ENCODE assay signal across 14 cellular contexts in genomic region chr2:229880892-229881553, GRCh38. TPM values are rescaled to one million over a fixed set of nuclear protein-coding genes. Genes with fewer than 3 reads are reported as not detected.
A peak's percentile ranks its signal among the peaks of the same experiment; 100 is the strongest.
DNase-seq lines count a peak whose midpoint lies in the region; ATAC-seq lines count a peak whose summit lies in the region.
"Had no signal": no experiment of that assay in that cellular context is flagged by ENCODE, and none has a peak within 500 bp of the region (broad histone marks: within the 10 kb centered on the region; RNA-seq: fewer than 3 reads in every experiment).

No MANE protein-coding gene starts in this region.

- peak; percentile 50 for ATAC-seq in left lobe of liver
- ATAC-seq: A549 had no signal

- no peak overlapping the region for H3K4me3 Mint-ChIP-seq in activated T-cell treated with anti-CD3 and anti-CD28 coated beads, Interleukin-2, amount 50 U/mL, for 24 hours
- H3K4me3 Mint-ChIP-seq: CD4-positive, alpha-beta memory T cell; H9 had no signal

- no peaks in the 10 kb centered on the region for H3K9me3 Mint-ChIP-seq in activated T-cell treated with anti-CD3 and anti-CD28 coated beads, Interleukin-2, amount 50 U/mL, for 24 hours
- H3K9me3 Mint-ChIP-seq: CD4-positive, alpha-beta memory T cell; H9 had no signal

- H3K36me3 Mint-ChIP-seq in activated T-cell treated with anti-CD3 and anti-CD28 coated beads, Interleukin-2, amount 50 U/mL, for 24 hours (ENCODE audit: low read depth) = peaks cover 74% of the 10 kb centered on the region

- H3K27ac Mint-ChIP-seq in activated T-cell treated with anti-CD3 and anti-CD28 coated beads, Interleukin-2, amount 50 U/mL, for 24 hours = peak overlapping the region; percentile 22
- H3K27ac Mint-ChIP-seq: H9 had no signal

- H3K4me3 ChIP-seq in SK-N-MC = no peak overlapping the region
- H3K4me3 ChIP-seq: A549 had no signal

- DNase-seq in activated T-cell treated with anti-CD3 and anti-CD28 coated beads, Interleukin-2, amount 50 U/mL, for 24 hours = no peak
- DNase-seq in activated T-cell treated with anti-CD3 and anti-CD28 coated beads, Interleukin-2, amount 50 U/mL, for 1 hour = no peak
- DNase-seq in SK-N-MC (ENCODE audit: low read depth, low spot score) (no peak), left lobe of liver (ENCODE audit: low spot score) (no peak), T-helper 1 cell (no peak), DMS 273 treated with DMSO at 0.1 percent for 48 hours (lab: John Stamatoyannopoulos, UW) (no peak)
- DNase-seq in stimulated activated CD8-positive, alpha-beta memory T cell treated with anti-CD3 and anti-CD28 coated beads, Interleukin-4, amount 100 ng/mL, for 48 hours = no peak
- DNase-seq: AML-193; Calu3; CD4-positive, alpha-beta memory T cell; H9 had no signal

- H3K36me3 ChIP-seq in SK-N-MC (ENCODE audit: insufficient read depth, low read length) = peaks cover 34% of the 10 kb centered on the region

- no peaks in the 10 kb centered on the region for H3K27me3 Mint-ChIP-seq in activated T-cell treated with anti-CD3 and anti-CD28 coated beads, Interleukin-2, amount 50 U/mL, for 24 hours
- H3K27me3 Mint-ChIP-seq: CD4-positive, alpha-beta memory T cell had no signal

- H3K27ac ChIP-seq in SK-N-MC = peak overlapping the region; percentile 2; the same call in 1 of the 2 replicates
- H3K27ac ChIP-seq: 22Rv1, A549, C4-2B had no signal

- peaks cover 44% of the 10 kb centered on the region for H3K4me1 Mint-ChIP-seq in activated T-cell treated with anti-CD3 and anti-CD28 coated beads, Interleukin-2, amount 50 U/mL, for 24 hours (ENCODE audit: low read depth)

- H3K9me3 ChIP-seq in SK-N-MC (ENCODE audit: low read depth, low read length) = no peaks in the 10 kb centered on the region
- H3K9me3 ChIP-seq: A549 had no signal

- H3K9ac ChIP-seq in SK-N-MC (ENCODE audit: insufficient read length) = no peak overlapping the region

RNA-seq across cellular contexts. Expression of gene TRIP12, which starts 40.8 kb away (rescaled TPM):
- 79.9 TPM for total RNA-seq in left lobe of liver

RNA-seq across cellular contexts. Expression of gene FBXO36, which starts 41.3 kb away (rescaled TPM):
- total RNA-seq in left lobe of liver = 1.1 TPM
